ENCODE assay signal across 37 cellular contexts in genomic region chr15:34027606-34028005, GRCh38. TPM values are rescaled to one million over a fixed set of nuclear protein-coding genes. Genes with fewer than 3 reads are reported as not detected.
"Had no signal": no experiment of that assay in that cellular context is flagged by ENCODE, and none has a peak within 500 bp of the region (broad histone marks: within the 10 kb centered on the region; RNA-seq: fewer than 3 reads in every experiment).

No MANE protein-coding gene starts in this region.

- H3K36me3 ChIP-seq: MG63 had no signal

- H3K9me3 ChIP-seq: MG63 had no signal

- H3K27me3 ChIP-seq: MG63 had no signal

- H3K4me3 ChIP-seq: MG63 had no signal

- DNase-seq: Karpas-422, Kasumi-1, MG63, MM.1S, MV-4-11, NCI-H1048, NCI-H1092, NCI-H1092 treated with DMSO at 0.1 percent for 48 hours, NCI-H1105, NCI-H1105 treated with DMSO at 0.1 percent for 48 hours, NCI-H1417, NCI-H1417 treated with DMSO at 0.1 percent for 48 hours, NCI-H1436, NCI-H1436 treated with DMSO at 0.1 percent for 48 hours, NCI-H146, NCI-H1694, NCI-H1694 treated with DMSO at 0.1 percent for 48 hours, NCI-H187, NCI-H187 treated with DMSO at 0.1 percent for 48 hours, NCI-H1930, NCI-H2029, NCI-H2029 treated with DMSO at 0.1 percent for 48 hours, NCI-H2081, NCI-H2081 treated with DMSO at 0.1 percent for 48 hours, NCI-H2107, NCI-H2171, NCI-H2171 treated with DMSO at 0.1 percent for 48 hours, NCI-H2227 treated with DMSO at 0.1 percent for 48 hours, NCI-H226, NCI-H345, NCI-H446, NCI-H446 treated with DMSO at 0.1 percent for 48 hours, NCI-H510A, NCI-H510A treated with DMSO at 0.1 percent for 48 hours had no signal

RNA-seq across cellular contexts. Expression of gene CHRM5, which starts 59.3 kb away (rescaled TPM):
- total RNA-seq: M059J, MCF 10A, NCI-H460 had no signal
